ENCODE assay signal across 8 cellular contexts in genomic region chr3:105868450-105868744, GRCh38. TPM values are rescaled to one million over a fixed set of nuclear protein-coding genes. Genes with fewer than 3 reads are reported as not detected.
A peak's percentile ranks its signal among the peaks of the same experiment; 100 is the strongest.
DNase-seq lines count a peak whose midpoint lies in the region; ATAC-seq, FAIRE-seq and TF ChIP-seq lines count a peak whose summit lies in the region.

No MANE protein-coding gene starts in this region.

- H3K27me3 ChIP-seq in OCI-LY1 (ENCODE audit: insufficient read depth, low read length) (no peaks in the 10 kb centered on the region), pancreas (no peaks in the 10 kb centered on the region)

- H3K4me3 ChIP-seq in OCI-LY1 (ENCODE audit: low read depth, low read length, poor library complexity, severe bottlenecking) = peak overlapping the region; percentile 92
- H3K4me3 ChIP-seq in pancreas = peak overlapping the region; percentile 62 to 94 (median 88)

- peaks cover 42% of the 10 kb centered on the region for H3K79me2 ChIP-seq in OCI-LY1 (ENCODE audit: insufficient read depth, low read length)

- H3K4me1 ChIP-seq in OCI-LY1 (ENCODE audit: insufficient read depth, low read length, severe bottlenecking) (peaks cover 54% of the 10 kb centered on the region), pancreas (peaks cover 12 to 26% (median 15%) of the 10 kb centered on the region in 3 donors)

- intact Hi-C loops in left cardiac atrium (cut with DNase I) (loop anchor here in 1 of 2 donors (5.0 kb wide), 1 partner anchor 76 kb away; no protein-coding TSS in a partner anchor), pancreas (cut with DNase I) (no loop called here)

- peak; percentile 35 to 41 for DNase-seq in stimulated activated CD4-positive, alpha-beta T cell treated with anti-CD3 and anti-CD28 coated beads, Interleukin-2, amount 100 ng/mL, for 24 hours
- DNase-seq in stimulated activated CD4-positive, alpha-beta T cell treated with anti-CD3 and anti-CD28 coated beads, Interleukin-4, amount 100 ng/mL, for 1 hour = no peak
- DNase-seq in amniotic epithelial cell (ENCODE audit: low read depth) (peak; percentile 40), left cardiac atrium (peak; percentile 73), pancreas (peak; percentile 41 to 86 (median 62))

- WGBS in pancreas, 2 donors = 0 to 1% methylated on average over 26 to 27 of the region's 27 CpGs

- H3K9me3 ChIP-seq in OCI-LY1 (ENCODE audit: low read length) = no peaks in the 10 kb centered on the region
- no peaks in the 10 kb centered on the region for H3K9me3 ChIP-seq in pancreas

- H3K4me2 ChIP-seq in OCI-LY1 (ENCODE audit: low read length) = peak overlapping the region; percentile 72

- FAIRE-seq in pancreas (lab: Jason Lieb, UNC) = no peak

- no peaks in the 10 kb centered on the region for H3F3A ChIP-seq in OCI-LY1 (ENCODE audit: insufficient read depth, low read length)

- H4K20me1 ChIP-seq in OCI-LY1 (ENCODE audit: insufficient read depth, low read length) = no peaks in the 10 kb centered on the region

- peaks cover 17% of the 10 kb centered on the region; the same call in 1 of the 2 replicates for H3K36me3 ChIP-seq in OCI-LY1 (ENCODE audit: insufficient read depth, low read length)
- no peaks in the 10 kb centered on the region for H3K36me3 ChIP-seq in pancreas

- ATAC-seq in HG02763 (IDR thresholded peaks at IDR 0.05; ENCODE audit: unreplicated experiment) (peak; percentile 5), left cardiac atrium (peak; percentile 58 to 71), pancreas (peak; percentile 53 to 67 (median 61)), HG03469 (IDR thresholded peaks at IDR 0.05; ENCODE audit: unreplicated experiment) (no peak)

- no peak for TF ChIP-seq CTCF in OCI-LY1 (IDR thresholded peaks at IDR 0.05; ENCODE audit: low read length)
- TF ChIP-seq CTCF in pancreas (IDR thresholded peaks at IDR 0.05) = no peak

- peak overlapping the region; percentile 87 for H3K27ac ChIP-seq in OCI-LY1 (ENCODE audit: low read depth, low read length, poor library complexity, severe bottlenecking)
- H3K27ac ChIP-seq in pancreas = peak overlapping the region; percentile 76 to 95 (median 91)

- no peaks in the 10 kb centered on the region for H3K9me2 ChIP-seq in OCI-LY1 (ENCODE audit: low read depth, low read length)

- no peak overlapping the region for H2AFZ ChIP-seq in OCI-LY1 (ENCODE audit: low read length)

- H3K9ac ChIP-seq in OCI-LY1 (ENCODE audit: low read length) = peak overlapping the region; percentile 84

RNA-seq across cellular contexts. Expression of gene CBLB, which starts 0.4 kb away (rescaled TPM):
- total RNA-seq in left cardiac atrium = 10 to 100 TPM; 35.7 to 41.1 TPM
- 10 to 100 TPM in 4 of 6 donors, 1 to 10 TPM in 2; 9.1 to 23.3 (median 12.3) TPM for total RNA-seq in pancreas
- 1 to 10 TPM; 5.3 to 9.5 TPM for polyA plus RNA-seq in pancreas
